ENCODE assay signal across 13 cellular contexts in genomic region chr20:6112965-6113364, GRCh38. TPM values are rescaled to one million over a fixed set of nuclear protein-coding genes. Genes with fewer than 3 reads are reported as not detected.
"Had no signal": no experiment of that assay in that cellular context is flagged by ENCODE, and none has a peak within 500 bp of the region (broad histone marks: within the 10 kb centered on the region; RNA-seq: fewer than 3 reads in every experiment).

No MANE protein-coding gene starts in this region.

RNA-seq across cellular contexts. Expression of gene FERMT1, which starts 9.9 kb away (rescaled TPM):
- total RNA-seq: activated naive CD8-positive, alpha-beta T cell treated with anti-CD3 and anti-CD28 coated beads, Interleukin-2, amount 10 ng/mL, durations not matched to agents 7 days and 5 days had no signal

RNA-seq across cellular contexts. Expression of gene LRRN4, which starts 59.1 kb away (rescaled TPM):
- total RNA-seq: activated naive CD4-positive, alpha-beta T cell treated with anti-CD3 and anti-CD28 coated beads for 36 hours; activated naive CD4-positive, alpha-beta T cell treated with anti-CD3 and anti-CD28 coated beads, Interleukin-2, amount 50 U/mL, for 72 hours; activated naive CD8-positive, alpha-beta T cell treated with anti-CD3 and anti-CD28 coated beads for 36 hours; activated naive CD8-positive, alpha-beta T cell treated with anti-CD3 and anti-CD28 coated beads, Interleukin-2, amount 10 ng/mL, durations not matched to agents 7 days and 5 days; activated T-cell treated with anti-CD3 and anti-CD28 coated beads, Interleukin-2, amount 50 U/mL, for 72 hours; activated T-helper 1 cell treated with anti-CD3 and anti-CD28 coated beads, Interleukin-12 subunit alpha, Interleukin-12 subunit beta, Interleukin-2, Interleukin-4 antibody, amounts not matched to agents 30 ng/mL and 10 ng/mL and 1 ng/mL, durations not matched to agents 14 hours and 24 hours and 36 hours; activated T-helper 17 cell treated with anti-CD3 and anti-CD28 coated beads, Interleukin-2, amount 50 U/mL, for 72 hours; activated T-helper 2 cell treated with anti-CD3 and anti-CD28 coated beads, Interferon-gamma antibody, Interleukin-2, Interleukin-4, amounts not matched to agents 10 μg/mL and 5 μg/mL and 100 μg/mL, durations not matched to agents 14 hours and 24 hours and 36 hours; ascending aorta; bronchial epithelial cell; cerebellum; chondrocyte had no signal
- polyA plus RNA-seq: aorta had no signal
